1 cellular context compared by ENCODE assay signal in the genomic region with DNA sequence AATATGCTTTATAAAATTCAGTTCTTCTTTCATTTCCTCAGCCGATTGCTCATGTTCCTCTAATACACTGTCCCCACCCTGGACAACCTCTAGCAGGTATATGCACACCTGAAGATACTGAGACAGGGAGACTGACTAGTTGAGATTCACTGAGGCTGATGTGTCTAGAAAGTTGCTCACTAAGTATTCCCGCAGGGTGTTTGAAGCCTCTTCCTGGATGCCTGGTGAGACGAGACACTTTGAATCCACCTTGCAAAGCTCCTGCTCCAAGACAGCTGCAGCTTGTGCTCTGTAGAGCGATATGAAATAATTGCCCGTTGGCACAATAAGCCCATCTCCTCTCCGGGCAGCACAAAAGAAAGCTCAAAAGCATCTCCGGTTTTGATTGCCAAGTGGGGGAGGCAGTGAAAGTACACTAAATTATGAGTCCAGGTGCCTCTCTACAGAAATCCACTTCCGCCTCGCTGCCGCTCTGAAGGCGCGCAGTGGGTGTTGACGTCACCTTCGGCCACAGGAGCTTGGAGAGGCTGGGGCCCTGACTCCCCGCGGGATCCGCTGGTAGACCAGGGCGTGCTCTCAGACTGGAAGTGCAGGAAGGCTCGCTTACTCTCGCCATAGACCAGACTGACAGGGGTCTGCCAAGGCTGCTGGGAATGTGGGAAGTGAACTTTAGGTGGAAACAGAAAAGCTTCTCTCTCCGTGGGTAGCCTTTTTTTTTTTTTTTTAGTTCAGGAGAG.
TF ChIP-seq lines count a peak whose summit lies in the region.

No MANE protein-coding gene starts in this region.

TF ChIP-seq in HEK293, 187 proteins besides CTCF, POLR2A, EP300 and RAD21 (continued from another document and continues in another):
- TF ChIP-seq ZBTB10 (tag by site-specific recombination; IDR thresholded peaks at IDR 0.05): peak; percentile 41
- TF ChIP-seq, protein P1, sequence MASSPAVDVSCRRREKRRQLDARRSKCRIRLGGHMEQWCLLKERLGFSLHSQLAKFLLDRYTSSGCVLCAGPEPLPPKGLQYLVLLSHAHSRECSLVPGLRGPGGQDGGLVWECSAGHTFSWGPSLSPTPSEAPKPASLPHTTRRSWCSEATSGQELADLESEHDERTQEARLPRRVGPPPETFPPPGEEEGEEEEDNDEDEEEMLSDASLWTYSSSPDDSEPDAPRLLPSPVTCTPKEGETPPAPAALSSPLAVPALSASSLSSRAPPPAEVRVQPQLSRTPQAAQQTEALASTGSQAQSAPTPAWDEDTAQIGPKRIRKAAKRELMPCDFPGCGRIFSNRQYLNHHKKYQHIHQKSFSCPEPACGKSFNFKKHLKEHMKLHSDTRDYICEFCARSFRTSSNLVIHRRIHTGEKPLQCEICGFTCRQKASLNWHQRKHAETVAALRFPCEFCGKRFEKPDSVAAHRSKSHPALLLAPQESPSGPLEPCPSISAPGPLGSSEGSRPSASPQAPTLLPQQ (tag by site-specific recombination; IDR thresholded peaks at IDR 0.05): 0 out of 2 replicates have a peak, but pooled peaks have one; percentile 36
- TF ChIP-seq ZNF416 (tag by site-specific recombination; IDR thresholded peaks at IDR 0.05): no peak
- TF ChIP-seq ZNF324 (tag by site-specific recombination; IDR thresholded peaks at IDR 0.05): no peak
- TF ChIP-seq ZNF157 (tag by site-specific recombination; IDR thresholded peaks at IDR 0.05): no peak
- TF ChIP-seq, protein P2, sequence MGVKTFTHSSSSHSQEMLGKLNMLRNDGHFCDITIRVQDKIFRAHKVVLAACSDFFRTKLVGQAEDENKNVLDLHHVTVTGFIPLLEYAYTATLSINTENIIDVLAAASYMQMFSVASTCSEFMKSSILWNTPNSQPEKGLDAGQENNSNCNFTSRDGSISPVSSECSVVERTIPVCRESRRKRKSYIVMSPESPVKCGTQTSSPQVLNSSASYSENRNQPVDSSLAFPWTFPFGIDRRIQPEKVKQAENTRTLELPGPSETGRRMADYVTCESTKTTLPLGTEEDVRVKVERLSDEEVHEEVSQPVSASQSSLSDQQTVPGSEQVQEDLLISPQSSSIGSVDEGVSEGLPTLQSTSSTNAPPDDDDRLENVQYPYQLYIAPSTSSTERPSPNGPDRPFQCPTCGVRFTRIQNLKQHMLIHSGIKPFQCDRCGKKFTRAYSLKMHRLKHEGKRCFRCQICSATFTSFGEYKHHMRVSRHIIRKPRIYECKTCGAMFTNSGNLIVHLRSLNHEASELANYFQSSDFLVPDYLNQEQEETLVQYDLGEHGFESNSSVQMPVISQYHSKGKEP (tag by site-specific recombination; IDR thresholded peaks at IDR 0.05): no peak; the same call in 1 of the 2 replicates
- no peak for TF ChIP-seq HOXD13 (CRISPR knock-in tag; IDR thresholded peaks at IDR 0.05; ENCODE audit: borderline replicate concordance)
- peak; percentile 32 for TF ChIP-seq SP2 (tag by site-specific recombination; IDR thresholded peaks at IDR 0.05)
- TF ChIP-seq ZNF624 (tag by site-specific recombination; IDR thresholded peaks at IDR 0.05): no peak
- TF ChIP-seq ZNF280C (tag by site-specific recombination; IDR thresholded peaks at IDR 0.05): no peak
- TF ChIP-seq, protein P3, sequence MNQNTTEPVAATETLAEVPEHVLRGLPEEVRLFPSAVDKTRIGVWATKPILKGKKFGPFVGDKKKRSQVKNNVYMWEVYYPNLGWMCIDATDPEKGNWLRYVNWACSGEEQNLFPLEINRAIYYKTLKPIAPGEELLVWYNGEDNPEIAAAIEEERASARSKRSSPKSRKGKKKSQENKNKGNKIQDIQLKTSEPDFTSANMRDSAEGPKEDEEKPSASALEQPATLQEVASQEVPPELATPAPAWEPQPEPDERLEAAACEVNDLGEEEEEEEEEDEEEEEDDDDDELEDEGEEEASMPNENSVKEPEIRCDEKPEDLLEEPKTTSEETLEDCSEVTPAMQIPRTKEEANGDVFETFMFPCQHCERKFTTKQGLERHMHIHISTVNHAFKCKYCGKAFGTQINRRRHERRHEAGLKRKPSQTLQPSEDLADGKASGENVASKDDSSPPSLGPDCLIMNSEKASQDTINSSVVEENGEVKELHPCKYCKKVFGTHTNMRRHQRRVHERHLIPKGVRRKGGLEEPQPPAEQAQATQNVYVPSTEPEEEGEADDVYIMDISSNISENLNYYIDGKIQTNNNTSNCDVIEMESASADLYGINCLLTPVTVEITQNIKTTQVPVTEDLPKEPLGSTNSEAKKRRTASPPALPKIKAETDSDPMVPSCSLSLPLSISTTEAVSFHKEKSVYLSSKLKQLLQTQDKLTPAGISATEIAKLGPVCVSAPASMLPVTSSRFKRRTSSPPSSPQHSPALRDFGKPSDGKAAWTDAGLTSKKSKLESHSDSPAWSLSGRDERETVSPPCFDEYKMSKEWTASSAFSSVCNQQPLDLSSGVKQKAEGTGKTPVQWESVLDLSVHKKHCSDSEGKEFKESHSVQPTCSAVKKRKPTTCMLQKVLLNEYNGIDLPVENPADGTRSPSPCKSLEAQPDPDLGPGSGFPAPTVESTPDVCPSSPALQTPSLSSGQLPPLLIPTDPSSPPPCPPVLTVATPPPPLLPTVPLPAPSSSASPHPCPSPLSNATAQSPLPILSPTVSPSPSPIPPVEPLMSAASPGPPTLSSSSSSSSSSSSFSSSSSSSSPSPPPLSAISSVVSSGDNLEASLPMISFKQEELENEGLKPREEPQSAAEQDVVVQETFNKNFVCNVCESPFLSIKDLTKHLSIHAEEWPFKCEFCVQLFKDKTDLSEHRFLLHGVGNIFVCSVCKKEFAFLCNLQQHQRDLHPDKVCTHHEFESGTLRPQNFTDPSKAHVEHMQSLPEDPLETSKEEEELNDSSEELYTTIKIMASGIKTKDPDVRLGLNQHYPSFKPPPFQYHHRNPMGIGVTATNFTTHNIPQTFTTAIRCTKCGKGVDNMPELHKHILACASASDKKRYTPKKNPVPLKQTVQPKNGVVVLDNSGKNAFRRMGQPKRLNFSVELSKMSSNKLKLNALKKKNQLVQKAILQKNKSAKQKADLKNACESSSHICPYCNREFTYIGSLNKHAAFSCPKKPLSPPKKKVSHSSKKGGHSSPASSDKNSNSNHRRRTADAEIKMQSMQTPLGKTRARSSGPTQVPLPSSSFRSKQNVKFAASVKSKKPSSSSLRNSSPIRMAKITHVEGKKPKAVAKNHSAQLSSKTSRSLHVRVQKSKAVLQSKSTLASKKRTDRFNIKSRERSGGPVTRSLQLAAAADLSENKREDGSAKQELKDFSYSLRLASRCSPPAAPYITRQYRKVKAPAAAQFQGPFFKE (tag by site-specific recombination; IDR thresholded peaks at IDR 0.05; ENCODE audit: borderline replicate concordance): no peak
- TF ChIP-seq ZNF707 (tag by site-specific recombination; IDR thresholded peaks at IDR 0.05): no peak
- TF ChIP-seq ZNF423 (tag by site-specific recombination; IDR thresholded peaks at IDR 0.05): no peak
- TF ChIP-seq ZNF221 (tag by site-specific recombination; IDR thresholded peaks at IDR 0.05; ENCODE audit: borderline replicate concordance): no peak
- TF ChIP-seq WT1 (tag by site-specific recombination; IDR thresholded peaks at IDR 0.05): no peak
- no peak for TF ChIP-seq ZNF239 (tag by site-specific recombination; IDR thresholded peaks at IDR 0.05)
- TF ChIP-seq ZNF174 (tag by site-specific recombination; IDR thresholded peaks at IDR 0.05): no peak
- TF ChIP-seq ZNF114 (tag by site-specific recombination; IDR thresholded peaks at IDR 0.05): no peak
- no peak for TF ChIP-seq ZNF280D (tag by site-specific recombination; IDR thresholded peaks at IDR 0.05)
- peak; percentile 64 for TF ChIP-seq GLIS2 (tag by site-specific recombination; IDR thresholded peaks at IDR 0.05)
- TF ChIP-seq, protein P4, sequence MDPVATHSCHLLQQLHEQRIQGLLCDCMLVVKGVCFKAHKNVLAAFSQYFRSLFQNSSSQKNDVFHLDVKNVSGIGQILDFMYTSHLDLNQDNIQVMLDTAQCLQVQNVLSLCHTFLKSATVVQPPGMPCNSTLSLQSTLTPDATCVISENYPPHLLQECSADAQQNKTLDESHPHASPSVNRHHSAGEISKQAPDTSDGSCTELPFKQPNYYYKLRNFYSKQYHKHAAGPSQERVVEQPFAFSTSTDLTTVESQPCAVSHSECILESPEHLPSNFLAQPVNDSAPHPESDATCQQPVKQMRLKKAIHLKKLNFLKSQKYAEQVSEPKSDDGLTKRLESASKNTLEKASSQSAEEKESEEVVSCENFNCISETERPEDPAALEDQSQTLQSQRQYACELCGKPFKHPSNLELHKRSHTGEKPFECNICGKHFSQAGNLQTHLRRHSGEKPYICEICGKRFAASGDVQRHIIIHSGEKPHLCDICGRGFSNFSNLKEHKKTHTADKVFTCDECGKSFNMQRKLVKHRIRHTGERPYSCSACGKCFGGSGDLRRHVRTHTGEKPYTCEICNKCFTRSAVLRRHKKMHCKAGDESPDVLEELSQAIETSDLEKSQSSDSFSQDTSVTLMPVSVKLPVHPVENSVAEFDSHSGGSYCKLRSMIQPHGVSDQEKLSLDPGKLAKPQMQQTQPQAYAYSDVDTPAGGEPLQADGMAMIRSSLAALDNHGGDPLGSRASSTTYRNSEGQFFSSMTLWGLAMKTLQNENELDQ (tag by site-specific recombination; IDR thresholded peaks at IDR 0.05; ENCODE audit: low read depth): no peak
- no peak for TF ChIP-seq ZNF837 (tag by site-specific recombination; IDR thresholded peaks at IDR 0.05)
- TF ChIP-seq ZBTB17 (tag by site-specific recombination; IDR thresholded peaks at IDR 0.05): peak; percentile 91
- TF ChIP-seq ZBTB7A (tag by site-specific recombination; IDR thresholded peaks at IDR 0.05; ENCODE audit: low read depth): no peak
- TF ChIP-seq ZNF585B (tag by site-specific recombination; IDR thresholded peaks at IDR 0.05): no peak
- no peak for TF ChIP-seq ZNF155 (tag by site-specific recombination; IDR thresholded peaks at IDR 0.05)
- TF ChIP-seq ZBTB20 (tag by site-specific recombination; IDR thresholded peaks at IDR 0.05): peak; percentile 65
- no peak for TF ChIP-seq ZNF639 (tag by site-specific recombination; IDR thresholded peaks at IDR 0.05)
- TF ChIP-seq ZNF2 (tag by site-specific recombination; IDR thresholded peaks at IDR 0.05): 0 out of 2 replicates have a peak, but pooled peaks have one; percentile 23
- no peak for TF ChIP-seq ZNF146 (tag by site-specific recombination; IDR thresholded peaks at IDR 0.05)
- TF ChIP-seq ZNF202 (tag by site-specific recombination; IDR thresholded peaks at IDR 0.05; ENCODE audit: borderline replicate concordance): no peak
- TF ChIP-seq ZNF37A (tag by site-specific recombination; IDR thresholded peaks at IDR 0.05): no peak
- TF ChIP-seq BCL11A (tag by site-specific recombination; IDR thresholded peaks at IDR 0.05; ENCODE audit: low read depth): no peak
